ENCODE assay signal across 12 cellular contexts in the genomic region with DNA sequence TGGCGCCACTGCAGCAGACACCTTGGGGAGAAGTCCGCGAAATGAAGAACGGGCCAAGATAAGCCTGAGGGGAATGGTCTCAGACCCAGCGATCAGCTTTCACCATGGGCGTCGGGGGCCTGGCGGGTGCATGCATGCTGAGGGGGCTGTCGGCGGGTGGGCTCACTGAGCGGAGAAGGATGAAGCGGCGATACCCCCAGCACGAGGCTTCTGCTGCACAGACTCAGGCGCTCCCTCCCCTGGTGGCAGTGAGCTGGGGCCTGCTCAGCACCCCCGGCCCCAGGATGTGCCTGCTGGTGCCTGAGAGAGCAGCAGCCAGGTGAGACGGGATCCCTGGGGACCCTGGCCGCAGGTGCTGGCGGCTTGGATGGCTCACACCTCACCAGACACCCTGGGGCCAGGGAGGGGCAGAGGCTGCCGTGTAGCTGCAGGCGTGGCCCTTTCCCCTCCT. TPM values are rescaled to one million over a fixed set of nuclear protein-coding genes. Genes with fewer than 3 reads are reported as not detected.
DNase-seq lines count a peak whose midpoint lies in the region; ATAC-seq and TF ChIP-seq lines count a peak whose summit lies in the region.
"Had no signal": no experiment of that assay in that cellular context is flagged by ENCODE, and none has a peak within 500 bp of the region (broad histone marks: within the 10 kb centered on the region; RNA-seq: fewer than 3 reads in every experiment).

No MANE protein-coding gene starts in this region.

- H3K27me3 ChIP-seq in upper lobe of right lung: no peaks in the 10 kb centered on the region

- no peak overlapping the region for H3K4me3 ChIP-seq in upper lobe of right lung

- no peaks in the 10 kb centered on the region for H3K4me1 ChIP-seq in upper lobe of right lung
- H3K4me1 ChIP-seq: parathyroid adenoma had no signal

- H3K36me3 ChIP-seq in upper lobe of right lung: peaks cover 15% of the 10 kb centered on the region

- no peak for TF ChIP-seq CTCF in upper lobe of right lung (IDR thresholded peaks at IDR 0.05)

- peak; percentile 0 for DNase-seq in stimulated activated CD4-positive, alpha-beta T cell treated with anti-CD3 and anti-CD28 coated beads, Interleukin-4, amount 100 ng/mL, for 1 hour
- DNase-seq in stimulated activated CD4-positive, alpha-beta T cell treated with anti-CD3 and anti-CD28 coated beads, Interleukin-4, amount 100 ng/mL, for 24 hours: no peak
- DNase-seq in NCI-H2107 treated with DMSO at 0.1 percent for 48 hours (lab: John Stamatoyannopoulos, UW; ENCODE audit: unreplicated experiment): peak; percentile 89
- peak; percentile 48 for DNase-seq in upper lobe of right lung
- DNase-seq in SKM-1 treated with dmso at 0.1 percent for 144 hours (lab: John Stamatoyannopoulos, UW; ENCODE audit: unreplicated experiment): no peak
- no peak for DNase-seq in anterior cingulate cortex (lab: John Stamatoyannopoulos, UW)
- no peak for DNase-seq in HK-2 (ENCODE audit: unreplicated experiment)
- DNase-seq: cerebellar nuclear complex, left cardiac atrium had no signal

- H3K27ac ChIP-seq in upper lobe of right lung: no peak overlapping the region
- H3K27ac ChIP-seq: KMS-11, parathyroid adenoma had no signal

- no peaks in the 10 kb centered on the region for H3K9me3 ChIP-seq in upper lobe of right lung

- intact Hi-C loops in upper lobe of right lung (cut with DNase I): no loop called here

- ATAC-seq in HG02763 (IDR thresholded peaks at IDR 0.05; ENCODE audit: unreplicated experiment): peak; percentile 34
- no peak for ATAC-seq in upper lobe of right lung
- ATAC-seq: left cardiac atrium had no signal

RNA-seq across cellular contexts. Expression of gene CEP72, which starts 31.2 kb away (rescaled TPM):
- 13.2 TPM for total RNA-seq in upper lobe of right lung

RNA-seq across cellular contexts. Expression of gene TPPP, which starts 49.8 kb away (rescaled TPM):
- total RNA-seq in upper lobe of right lung: 16.1 TPM

Comparison
In these comparisons a context has a peak if more than half of its experiments do, and no peak if none do; other contexts are left out.
1. DNase-seq: peak in stimulated activated CD4-positive, alpha-beta T cell treated with anti-CD3 and anti-CD28 coated beads, Interleukin-4, amount 100 ng/mL, for 1 hour (single experiment), NCI-H2107 treated with DMSO at 0.1 percent for 48 hours (single experiment) and upper lobe of right lung (single experiment); none in stimulated activated CD4-positive, alpha-beta T cell treated with anti-CD3 and anti-CD28 coated beads, Interleukin-4, amount 100 ng/mL, for 24 hours (single experiment), SKM-1 treated with dmso at 0.1 percent for 144 hours (single experiment), anterior cingulate cortex (0 of 58) and HK-2 (single experiment).